ENCODE assay signal across 2 cellular contexts in the genomic region with DNA sequence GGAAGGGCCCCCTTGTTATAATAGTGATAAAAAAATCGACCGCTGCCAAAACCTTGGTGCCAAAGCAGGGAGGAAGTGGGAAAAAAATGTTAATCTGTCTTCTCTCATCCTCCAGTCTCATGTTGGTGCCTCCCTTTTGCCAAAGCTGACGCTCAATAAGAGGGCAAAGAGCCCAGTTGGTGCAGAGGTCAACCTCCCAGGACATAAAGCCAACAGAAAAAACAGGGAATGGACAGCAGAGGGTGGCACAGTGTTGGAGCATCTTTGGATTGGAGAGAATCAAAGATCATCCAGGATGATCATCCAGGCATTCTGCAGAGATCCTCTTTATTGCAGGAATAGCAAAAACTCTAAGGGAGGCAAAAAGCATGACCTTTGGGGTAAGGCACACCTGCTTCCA.
TF ChIP-seq lines count a peak whose summit lies in the region.

No MANE protein-coding gene starts in this region.

TF ChIP-seq in liver, 16 proteins besides CTCF, POLR2A, EP300 and RAD21:
- TF ChIP-seq, protein P1, sequence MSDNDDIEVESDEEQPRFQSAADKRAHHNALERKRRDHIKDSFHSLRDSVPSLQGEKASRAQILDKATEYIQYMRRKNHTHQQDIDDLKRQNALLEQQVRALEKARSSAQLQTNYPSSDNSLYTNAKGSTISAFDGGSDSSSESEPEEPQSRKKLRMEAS (IDR thresholded peaks at IDR 0.05): no peak
- TF ChIP-seq SP1 (IDR thresholded peaks at IDR 0.05) (peak; percentile 71), FOXA2 (IDR thresholded peaks at IDR 0.05) (peak; percentile 15), FOXA1 (IDR thresholded peaks at IDR 0.05) (no peak), NR2F2 (IDR thresholded peaks at IDR 0.05) (no peak), HNF4G (IDR thresholded peaks at IDR 0.05) (peak; percentile 14), YY1 (IDR thresholded peaks at IDR 0.05) (peak; percentile 29), EGR1 (IDR thresholded peaks at IDR 0.05; ENCODE audit: low read depth in 2 of 2) (no peak), RXRA (IDR thresholded peaks at IDR 0.05) (peak; percentile 87 to 91), GABPA (IDR thresholded peaks at IDR 0.05 in 1 of 2, conservative IDR thresholded peaks at IDR 0.05 in 1 of 2) (no peak), JUND (IDR thresholded peaks at IDR 0.05) (peak in 1 of 2 donors; percentile 17), HNF4A (conservative IDR thresholded peaks at IDR 0.05) (peak; percentile 55 to 57), TAF1 (conservative IDR thresholded peaks at IDR 0.05) (no peak)
- TF ChIP-seq, protein P2, sequence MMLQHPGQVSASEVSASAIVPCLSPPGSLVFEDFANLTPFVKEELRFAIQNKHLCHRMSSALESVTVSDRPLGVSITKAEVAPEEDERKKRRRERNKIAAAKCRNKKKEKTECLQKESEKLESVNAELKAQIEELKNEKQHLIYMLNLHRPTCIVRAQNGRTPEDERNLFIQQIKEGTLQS (IDR thresholded peaks at IDR 0.05): no peak
- TF ChIP-seq, protein P3, sequence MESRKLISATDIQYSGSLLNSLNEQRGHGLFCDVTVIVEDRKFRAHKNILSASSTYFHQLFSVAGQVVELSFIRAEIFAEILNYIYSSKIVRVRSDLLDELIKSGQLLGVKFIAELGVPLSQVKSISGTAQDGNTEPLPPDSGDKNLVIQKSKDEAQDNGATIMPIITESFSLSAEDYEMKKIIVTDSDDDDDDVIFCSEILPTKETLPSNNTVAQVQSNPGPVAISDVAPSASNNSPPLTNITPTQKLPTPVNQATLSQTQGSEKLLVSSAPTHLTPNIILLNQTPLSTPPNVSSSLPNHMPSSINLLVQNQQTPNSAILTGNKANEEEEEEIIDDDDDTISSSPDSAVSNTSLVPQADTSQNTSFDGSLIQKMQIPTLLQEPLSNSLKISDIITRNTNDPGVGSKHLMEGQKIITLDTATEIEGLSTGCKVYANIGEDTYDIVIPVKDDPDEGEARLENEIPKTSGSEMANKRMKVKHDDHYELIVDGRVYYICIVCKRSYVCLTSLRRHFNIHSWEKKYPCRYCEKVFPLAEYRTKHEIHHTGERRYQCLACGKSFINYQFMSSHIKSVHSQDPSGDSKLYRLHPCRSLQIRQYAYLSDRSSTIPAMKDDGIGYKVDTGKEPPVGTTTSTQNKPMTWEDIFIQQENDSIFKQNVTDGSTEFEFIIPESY (IDR thresholded peaks at IDR 0.05): no peak
- TF ChIP-seq, protein P4, sequence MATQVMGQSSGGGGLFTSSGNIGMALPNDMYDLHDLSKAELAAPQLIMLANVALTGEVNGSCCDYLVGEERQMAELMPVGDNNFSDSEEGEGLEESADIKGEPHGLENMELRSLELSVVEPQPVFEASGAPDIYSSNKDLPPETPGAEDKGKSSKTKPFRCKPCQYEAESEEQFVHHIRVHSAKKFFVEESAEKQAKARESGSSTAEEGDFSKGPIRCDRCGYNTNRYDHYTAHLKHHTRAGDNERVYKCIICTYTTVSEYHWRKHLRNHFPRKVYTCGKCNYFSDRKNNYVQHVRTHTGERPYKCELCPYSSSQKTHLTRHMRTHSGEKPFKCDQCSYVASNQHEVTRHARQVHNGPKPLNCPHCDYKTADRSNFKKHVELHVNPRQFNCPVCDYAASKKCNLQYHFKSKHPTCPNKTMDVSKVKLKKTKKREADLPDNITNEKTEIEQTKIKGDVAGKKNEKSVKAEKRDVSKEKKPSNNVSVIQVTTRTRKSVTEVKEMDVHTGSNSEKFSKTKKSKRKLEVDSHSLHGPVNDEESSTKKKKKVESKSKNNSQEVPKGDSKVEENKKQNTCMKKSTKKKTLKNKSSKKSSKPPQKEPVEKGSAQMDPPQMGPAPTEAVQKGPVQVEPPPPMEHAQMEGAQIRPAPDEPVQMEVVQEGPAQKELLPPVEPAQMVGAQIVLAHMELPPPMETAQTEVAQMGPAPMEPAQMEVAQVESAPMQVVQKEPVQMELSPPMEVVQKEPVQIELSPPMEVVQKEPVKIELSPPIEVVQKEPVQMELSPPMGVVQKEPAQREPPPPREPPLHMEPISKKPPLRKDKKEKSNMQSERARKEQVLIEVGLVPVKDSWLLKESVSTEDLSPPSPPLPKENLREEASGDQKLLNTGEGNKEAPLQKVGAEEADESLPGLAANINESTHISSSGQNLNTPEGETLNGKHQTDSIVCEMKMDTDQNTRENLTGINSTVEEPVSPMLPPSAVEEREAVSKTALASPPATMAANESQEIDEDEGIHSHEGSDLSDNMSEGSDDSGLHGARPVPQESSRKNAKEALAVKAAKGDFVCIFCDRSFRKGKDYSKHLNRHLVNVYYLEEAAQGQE (IDR thresholded peaks at IDR 0.05): peak; percentile 54

TF ChIP-seq in HepG2, 621 proteins besides CTCF, POLR2A, EP300 and RAD21:
- TF ChIP-seq, protein P5, sequence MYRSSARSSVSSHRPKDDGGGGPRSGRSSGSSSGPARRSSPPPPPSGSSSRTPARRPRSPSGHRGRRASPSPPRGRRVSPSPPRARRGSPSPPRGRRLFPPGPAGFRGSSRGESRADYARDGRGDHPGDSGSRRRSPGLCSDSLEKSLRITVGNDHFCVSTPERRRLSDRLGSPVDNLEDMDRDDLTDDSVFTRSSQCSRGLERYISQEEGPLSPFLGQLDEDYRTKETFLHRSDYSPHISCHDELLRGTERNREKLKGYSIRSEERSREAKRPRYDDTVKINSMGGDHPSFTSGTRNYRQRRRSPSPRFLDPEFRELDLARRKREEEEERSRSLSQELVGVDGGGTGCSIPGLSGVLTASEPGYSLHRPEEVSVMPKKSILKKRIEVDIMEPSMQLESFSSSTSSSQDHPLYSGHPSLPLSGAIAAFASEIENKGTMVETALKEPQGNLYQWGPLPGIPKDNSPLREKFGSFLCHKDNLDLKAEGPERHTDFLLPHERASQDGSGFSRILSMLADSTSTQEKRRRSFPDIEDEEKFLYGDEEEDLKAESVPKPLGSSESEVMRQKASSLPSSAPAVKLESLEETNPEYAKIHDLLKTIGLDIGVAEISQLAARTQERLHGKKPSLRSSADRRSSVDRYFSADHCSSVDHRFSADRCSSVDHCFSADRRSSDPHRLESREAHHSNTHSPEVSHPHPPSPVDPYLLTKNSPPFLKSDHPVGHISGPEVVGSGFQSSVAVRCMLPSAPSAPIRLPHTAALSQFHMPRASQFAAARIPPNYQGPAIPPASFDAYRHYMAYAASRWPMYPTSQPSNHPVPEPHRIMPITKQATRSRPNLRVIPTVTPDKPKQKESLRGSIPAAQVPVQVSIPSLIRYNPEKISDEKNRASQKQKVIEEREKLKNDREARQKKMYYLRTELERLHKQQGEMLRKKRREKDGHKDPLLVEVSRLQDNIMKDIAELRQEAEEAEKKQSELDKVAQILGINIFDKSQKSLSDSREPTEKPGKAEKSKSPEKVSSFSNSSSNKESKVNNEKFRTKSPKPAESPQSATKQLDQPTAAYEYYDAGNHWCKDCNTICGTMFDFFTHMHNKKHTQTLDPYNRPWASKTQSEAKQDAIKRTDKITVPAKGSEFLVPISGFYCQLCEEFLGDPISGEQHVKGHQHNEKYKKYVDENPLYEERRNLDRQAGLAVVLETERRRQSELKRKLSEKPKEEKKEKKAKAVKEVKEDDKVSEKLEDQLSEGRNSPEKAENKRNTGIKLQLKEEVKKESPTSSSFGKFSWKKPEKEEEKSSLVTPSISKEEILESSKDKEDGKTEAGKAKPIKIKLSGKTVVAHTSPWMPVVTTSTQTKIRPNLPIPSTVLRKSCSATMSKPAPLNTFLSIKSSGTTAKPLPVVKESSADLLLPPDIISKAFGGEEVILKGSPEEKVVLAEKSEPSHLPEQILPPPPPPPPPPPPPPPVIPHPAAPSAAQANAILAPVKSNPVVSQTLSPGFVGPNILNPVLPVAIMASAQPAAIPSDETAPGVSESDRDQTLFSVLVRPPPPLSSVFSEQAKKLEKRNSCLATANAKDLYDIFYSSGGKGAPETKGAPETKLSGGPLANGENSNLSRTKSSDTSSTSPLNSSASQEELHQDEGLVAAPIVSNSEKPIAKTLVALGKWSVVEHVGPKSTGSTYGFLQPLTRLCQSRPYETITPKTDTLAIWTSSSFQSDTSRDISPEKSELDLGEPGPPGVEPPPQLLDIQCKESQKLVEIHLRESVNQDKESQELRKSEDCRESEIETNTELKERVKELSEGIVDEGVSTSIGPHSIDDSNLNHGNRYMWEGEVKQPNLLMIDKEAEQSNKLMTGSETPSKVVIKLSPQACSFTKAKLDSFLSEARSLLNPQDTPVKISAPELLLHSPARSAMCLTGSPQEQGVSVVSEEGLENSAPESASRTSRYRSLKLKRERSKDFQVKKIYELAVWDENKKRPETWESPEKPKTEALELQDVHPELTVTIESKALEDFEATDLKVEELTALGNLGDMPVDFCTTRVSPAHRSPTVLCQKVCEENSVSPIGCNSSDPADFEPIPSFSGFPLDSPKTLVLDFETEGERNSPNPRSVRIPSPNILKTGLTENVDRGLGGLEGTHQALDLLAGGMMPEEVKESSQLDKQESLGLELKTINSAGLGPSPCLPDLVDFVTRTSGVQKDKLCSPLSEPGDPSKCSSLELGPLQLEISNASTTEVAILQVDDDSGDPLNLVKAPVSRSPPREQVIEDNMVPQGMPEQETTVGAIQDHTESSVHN (CRISPR knock-in tag; IDR thresholded peaks at IDR 0.05): no peak
